Comparison of ENCODE assay signal across 1 cellular context in the genomic region with DNA sequence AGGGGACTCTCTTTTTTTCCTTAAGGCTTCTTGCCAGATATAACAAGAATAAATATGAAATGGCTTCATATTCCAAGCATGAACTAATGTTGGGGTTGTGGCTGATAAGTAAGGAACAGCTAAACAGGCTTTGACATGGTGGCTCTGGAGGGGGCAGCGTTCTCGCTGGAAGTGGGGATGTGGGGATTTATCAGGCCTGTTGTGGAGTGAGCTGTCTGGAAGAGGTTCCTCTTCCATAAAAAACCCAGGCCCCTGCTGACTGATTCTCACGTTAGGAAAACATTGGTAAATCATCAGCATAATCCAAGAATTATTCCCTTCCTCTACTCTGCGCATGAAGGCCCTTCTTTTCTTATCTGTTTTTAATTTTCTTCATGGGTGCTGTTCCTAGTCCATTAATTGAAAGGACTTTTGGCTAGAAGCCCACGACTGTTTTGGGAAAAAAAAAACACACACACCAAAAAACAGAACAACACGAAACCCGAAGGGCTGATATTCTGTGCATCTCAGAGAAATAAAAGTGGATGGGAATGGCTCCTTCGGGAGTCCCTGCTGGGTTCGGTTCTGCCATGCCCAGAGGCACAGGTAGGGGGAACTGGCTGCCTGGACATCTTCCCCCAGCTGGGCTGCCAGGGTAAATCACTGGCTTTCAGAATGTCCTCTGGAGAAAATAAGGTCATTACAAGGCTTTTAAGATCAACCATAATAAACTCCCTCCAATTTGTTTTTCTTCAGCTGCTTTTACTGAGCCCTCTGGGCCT.
TF ChIP-seq lines count a peak whose summit lies in the region.

No MANE protein-coding gene starts in this region.

TF ChIP-seq in H1, 55 proteins besides CTCF, POLR2A, EP300 and RAD21:
- no peak for TF ChIP-seq CHD7 (IDR thresholded peaks at IDR 0.05; ENCODE audit: insufficient replicate concordance, low read length)
- no peak for TF ChIP-seq USF2 (IDR thresholded peaks at IDR 0.05; ENCODE audit: low read length)
- no peak for TF ChIP-seq SIRT6 (IDR thresholded peaks at IDR 0.05; ENCODE audit: low read length)
- no peak for TF ChIP-seq JUND (IDR thresholded peaks at IDR 0.05; ENCODE audit: low read length)
- TF ChIP-seq FOSL1 (IDR thresholded peaks at IDR 0.05; ENCODE audit: insufficient read depth, low read depth, low read length) = no peak
- TF ChIP-seq TAF1 (IDR thresholded peaks at IDR 0.05; ENCODE audit: low read depth, low read length) = no peak
- no peak for TF ChIP-seq SIN3A (conservative IDR thresholded peaks at IDR 0.05 in 1 of 2, IDR thresholded peaks at IDR 0.05 in 1 of 2; ENCODE audit: low read depth in 1 of 2, low read length in 2 of 2)
- no peak for TF ChIP-seq RXRA (IDR thresholded peaks at IDR 0.05; ENCODE audit: insufficient read depth, low read depth, low read length)
- TF ChIP-seq CBX5 (IDR thresholded peaks at IDR 0.05; ENCODE audit: low read depth, low read length) = no peak
- no peak for TF ChIP-seq E2F6 (IDR thresholded peaks at IDR 0.05)
